In the genomic region with DNA sequence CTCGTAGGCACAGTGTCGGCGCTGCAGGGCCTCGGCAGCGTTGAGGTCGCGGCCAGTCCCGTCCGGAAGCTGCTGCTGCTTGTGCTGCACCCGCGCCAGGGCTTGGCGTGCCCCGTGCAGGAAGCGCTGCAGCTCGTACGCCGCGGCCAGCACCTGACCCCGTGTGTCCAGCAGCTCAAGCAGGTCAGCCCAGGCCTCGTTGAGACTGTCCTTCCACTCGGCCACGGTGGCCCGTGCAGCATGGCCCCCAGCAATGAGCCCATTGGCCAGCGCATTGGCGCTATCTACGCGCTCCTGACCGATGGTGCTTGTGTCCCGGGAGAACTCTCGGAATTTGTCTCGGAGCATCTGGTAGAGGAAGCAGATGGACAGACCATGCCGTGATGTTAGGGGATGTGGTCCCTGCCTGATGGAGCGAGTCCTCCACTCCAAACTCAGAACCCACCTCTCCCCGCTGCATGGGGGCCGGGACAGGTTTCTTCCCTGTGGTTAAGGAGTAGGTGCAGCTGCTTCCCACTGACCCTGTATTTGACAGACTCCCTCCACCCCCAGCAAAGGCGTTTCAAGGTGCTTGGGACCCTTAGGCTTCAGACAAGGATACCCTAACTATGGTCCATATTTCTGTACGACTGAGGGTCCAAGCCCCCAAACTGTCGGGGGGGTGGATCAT, we compare ENCODE assay signal across 20 cellular contexts. TPM values are rescaled to one million over a fixed set of nuclear protein-coding genes. Genes with fewer than 3 reads are reported as not detected.
DNase-seq lines count a peak whose midpoint lies in the region; ATAC-seq, FAIRE-seq and TF ChIP-seq lines count a peak whose summit lies in the region.
"Had no signal": no experiment of that assay in that cellular context is flagged by ENCODE, and none has a peak within 500 bp of the region (broad histone marks: within the 10 kb centered on the region; RNA-seq: fewer than 3 reads in every experiment).

No MANE protein-coding gene starts in this region.

- 91% methylated on average over 34 of the region's 38 CpGs for WGBS in K562 (ENCODE audit: insufficient coverage, low coverage, missing lambda C conversion rate)

- no peaks in the 10 kb centered on the region for H3K9me3 ChIP-seq in K562 (replicated peaks; ENCODE audit: control insufficient read depth, insufficient read depth, low read depth, low read length)
- no peaks in the 10 kb centered on the region for H3K9me3 ChIP-seq in neural progenitor cell (ENCODE audit: low read depth)
- H3K9me3 ChIP-seq in upper lobe of right lung: no peaks in the 10 kb centered on the region

- POLR2A ChIA-PET in K562 (lab: Yijun Ruan, JAX): interaction anchor here (0.7 to 2.1 kb wide), 2 partner anchors 10 to 143 kb away, joined by 4 to 7 read pairs; no protein-coding TSS in a partner anchor

- H4K20me1 ChIP-seq in K562 (replicated peaks; ENCODE audit: control insufficient read depth, insufficient read depth, low read length) (0 out of 2 replicates have a peak, but pooled peaks cover 4% of the 10 kb centered on the region), neural progenitor cell (ENCODE audit: low read depth) (no peaks in the 10 kb centered on the region)

- no peak overlapping the region for H3K27ac Mint-ChIP-seq in neural progenitor cell
- no peak overlapping the region for H3K27ac Mint-ChIP-seq in activated T-helper 17 cell treated with anti-CD3 and anti-CD28 coated beads, Interleukin-2, amount 50 U/mL, for 72 hours
- H3K27ac Mint-ChIP-seq: B cell; CD4-positive, alpha-beta memory T cell; GM23338; HFFc6 had no signal

- H3K9ac ChIP-seq in K562 (ENCODE audit: insufficient read depth in 1 of 2, low read depth in 2 of 2, low read length in 2 of 2) (no peak overlapping the region), neural progenitor cell (no peak overlapping the region)

- DNase-seq in D341Med (ENCODE audit: low spot score): peak; percentile 11
- no peak for DNase-seq in K562 (ENCODE audit: extremely low read depth in 1 of 4, low spot score in 3 of 4)
- no peak for DNase-seq in neural progenitor cell (ENCODE audit: low spot score)
- DNase-seq in upper lobe of right lung: peak; percentile 52
- DNase-seq in HK-2 (ENCODE audit: unreplicated experiment): no peak
- DNase-seq in medulla oblongata (ENCODE audit: extremely low spot score): no peak
- DNase-seq in COLO829 (ENCODE audit: low spot score): no peak
- DNase-seq: C1 segment of cervical spinal cord; CD4-positive, alpha-beta memory T cell; COR-L47; DND-41; GDM1; HCEC 1CT; HFFc6; KBM-7 had no signal

- TF ChIP-seq EP300 in K562 (IDR thresholded peaks at IDR 0.05; ENCODE audit: low read length): no peak

- H3K27ac ChIP-seq in K562 (ENCODE audit: extremely low read depth, low read depth, low read length): no peak overlapping the region
- H3K27ac ChIP-seq in neural progenitor cell: no peak overlapping the region
- H3K27ac ChIP-seq in upper lobe of right lung: no peak overlapping the region

- peaks cover 12% of the 10 kb centered on the region for H3K27me3 Mint-ChIP-seq in neural progenitor cell (ENCODE audit: insufficient read depth, low read depth)
- H3K27me3 Mint-ChIP-seq in activated T-helper 17 cell treated with anti-CD3 and anti-CD28 coated beads, Interleukin-2, amount 50 U/mL, for 72 hours: no peaks in the 10 kb centered on the region
- H3K27me3 Mint-ChIP-seq: B cell had no signal

- no peaks in the 10 kb centered on the region for H3K9me3 Mint-ChIP-seq in neural progenitor cell
- no peaks in the 10 kb centered on the region for H3K9me3 Mint-ChIP-seq in activated T-helper 17 cell treated with anti-CD3 and anti-CD28 coated beads, Interleukin-2, amount 50 U/mL, for 72 hours
- H3K9me3 Mint-ChIP-seq: CD4-positive, alpha-beta memory T cell; GM23338; HFFc6 had no signal

- H3K79me2 ChIP-seq in K562 (ENCODE audit: control insufficient read depth, insufficient read depth, low read length) (no peaks in the 10 kb centered on the region), neural progenitor cell (ENCODE audit: low read depth) (no peaks in the 10 kb centered on the region)

- FAIRE-seq in K562 (lab: Jason Lieb, UNC): no peak
- FAIRE-seq: A204.1, GM12892 had no signal

- CTCF ChIA-PET in K562 (lab: Yijun Ruan, JAX; ENCODE audit: low intra/inter-chr PET ratio): interaction anchor here (4.4 kb wide), 1 partner anchor 143 kb away, joined by 73 read pairs; no protein-coding TSS in a partner anchor

- H3K9me1 ChIP-seq in K562 (ENCODE audit: control insufficient read depth, insufficient read depth, low read length): no peaks in the 10 kb centered on the region

- peaks cover 3% of the 10 kb centered on the region for H3K4me1 Mint-ChIP-seq in neural progenitor cell
- no peaks in the 10 kb centered on the region for H3K4me1 Mint-ChIP-seq in activated T-helper 17 cell treated with anti-CD3 and anti-CD28 coated beads, Interleukin-2, amount 50 U/mL, for 72 hours
- H3K4me1 Mint-ChIP-seq: CD4-positive, alpha-beta memory T cell; GM23338 had no signal

- H3F3A ChIP-seq in neural progenitor cell (ENCODE audit: low read depth): peaks cover 6% of the 10 kb centered on the region

- H3K27me3 ChIP-seq in K562 (ENCODE audit: control insufficient read depth in 2 of 2, insufficient read depth in 2 of 2, low read length in 2 of 2) (no peaks in the 10 kb centered on the region), neural progenitor cell (no peaks in the 10 kb centered on the region), upper lobe of right lung (no peaks in the 10 kb centered on the region)

- peaks cover 0 to 20% of the 10 kb centered on the region in 2 experiments; a peak in 2 of 5 replicates for H3K4me1 ChIP-seq in K562 (replicated peaks in 1 of 2; ENCODE audit: control insufficient read depth in 2 of 2, insufficient read depth in 2 of 2, low read length in 2 of 2)
- no peaks in the 10 kb centered on the region for H3K4me1 ChIP-seq in neural progenitor cell
- no peaks in the 10 kb centered on the region for H3K4me1 ChIP-seq in upper lobe of right lung

- H3K4me3 ChIP-seq in K562: no peak overlapping the region
- H3K4me3 ChIP-seq in neural progenitor cell: no peak overlapping the region
- no peak overlapping the region for H3K4me3 ChIP-seq in upper lobe of right lung
- H3K4me3 ChIP-seq: GM23338 had no signal

- H3K4me3 Mint-ChIP-seq in neural progenitor cell: peak overlapping the region; percentile 41
- H3K4me3 Mint-ChIP-seq in activated T-helper 17 cell treated with anti-CD3 and anti-CD28 coated beads, Interleukin-2, amount 50 U/mL, for 72 hours: no peak overlapping the region
- H3K4me3 Mint-ChIP-seq: B cell; CD4-positive, alpha-beta memory T cell; GM23338; HFFc6 had no signal

- H3K4me2 ChIP-seq in K562 (ENCODE audit: insufficient read depth, low read length) (no peak overlapping the region), neural progenitor cell (no peak overlapping the region)
- H3K4me2 ChIP-seq: GM23338 had no signal

- BruUV-seq in K562 (replicated peaks; lab: Mats Ljungman, UMichigan): no TSS peak

- H3K36me3 Mint-ChIP-seq in neural progenitor cell: peaks cover 6% of the 10 kb centered on the region
- H3K36me3 Mint-ChIP-seq in activated T-helper 17 cell treated with anti-CD3 and anti-CD28 coated beads, Interleukin-2, amount 50 U/mL, for 72 hours (ENCODE audit: low read depth): no peaks in the 10 kb centered on the region
- H3K36me3 Mint-ChIP-seq: CD4-positive, alpha-beta memory T cell had no signal

- ATAC-seq in K562 (no peak), upper lobe of right lung (no peak)
- no peak for ATAC-seq in activated T-helper 17 cell treated with anti-CD3 and anti-CD28 coated beads, Interleukin-2, amount 50 U/mL, for 72 hours (replicated peaks)
- ATAC-seq: GM23338 had no signal

- intact Hi-C loops in K562 (cut with micrococcal nuclease) (no loop called here), upper lobe of right lung (cut with DNase I) (no loop called here)

- H3K36me3 ChIP-seq in K562 (ENCODE audit: control insufficient read depth, insufficient read depth, low read length) (peaks cover 86% of the 10 kb centered on the region; the same call in 2 of the 3 replicates), neural progenitor cell (no peaks in the 10 kb centered on the region), upper lobe of right lung (no peaks in the 10 kb centered on the region)

- no peak for TF ChIP-seq POLR2A in K562 (conservative IDR thresholded peaks at IDR 0.05)

- in situ Hi-C loops in K562 (cut with MboI): loop anchor here (5.0 kb wide), 2 partner anchors 141 to 291 kb away; no protein-coding TSS in a partner anchor

- no peak for TF ChIP-seq CTCF in K562 (IDR thresholded peaks at IDR 0.05 in 2 of 3, conservative IDR thresholded peaks at IDR 0.05 in 1 of 3; ENCODE audit: insufficient read depth in 2 of 3, low read depth in 1 of 3, low read length in 3 of 3)
- TF ChIP-seq CTCF in neural progenitor cell (IDR thresholded peaks at IDR 0.05): no peak
- no peak for TF ChIP-seq CTCF in upper lobe of right lung (IDR thresholded peaks at IDR 0.05)

- TF ChIP-seq RAD21 in K562 (CRISPR knock-in tag; conservative IDR thresholded peaks at IDR 0.05 in 1 of 2, IDR thresholded peaks at IDR 0.05 in 1 of 2): no peak

- H2AFZ ChIP-seq in K562 (ENCODE audit: low read depth, low read length) (no peak overlapping the region), neural progenitor cell (replicated peaks) (no peak overlapping the region)
- H2AFZ ChIP-seq: GM23338 had no signal

RNA-seq across cellular contexts. Expression of a gene that starts 13.8 kb away (rescaled TPM):
- 71.9 and 81.9 TPM in 2 replicates for total RNA-seq in K562 (2011; cell fraction: chromatin; rRNA removed; ENCODE audit: low replicate concordance)
- total RNA-seq in K562 (2011; cell fraction: nucleolus; rRNA removed): 44.4 and 49.7 TPM in 2 replicates
- total RNA-seq in K562 (2011; cell fraction: nucleoplasm; rRNA removed): 60.9 and 75.6 TPM in 2 replicates
- total RNA-seq in K562 (2014; rRNA removed): 14.6 and 16.1 TPM in 2 replicates
- total RNA-seq in K562 (2014; rRNA removed; fragmentation: Illumina TruSeq; extraction: Trizol): 18.8 and 19.9 TPM in 2 replicates
- total RNA-seq in K562 (2015; rRNA removed; fragmentation: Illumina TruSeq; extraction: Trizol): 23.3 and 23.8 TPM in 2 replicates
- total RNA-seq in K562 (2021): 16.9 and 17.8 TPM in 2 replicates
- polyA plus RNA-seq in K562 (2011; rRNA removed): 39.5 and 39.9 TPM in 2 replicates
- polyA plus RNA-seq in K562 (2011; cell fraction: cytosol; rRNA removed): 21.2 and 30.5 TPM in 2 replicates
- polyA plus RNA-seq in K562 (2011; cell fraction: nucleus; rRNA removed): 108 and 136 TPM in 2 replicates
- 19.0 and 22.8 TPM in 2 replicates for polyA plus RNA-seq in K562 (2012)
- 22.4 and 23.7 TPM in 2 replicates for polyA plus RNA-seq in K562 (2014; fragmentation: Illumina TruSeq; extraction: Trizol)
- polyA plus RNA-seq in K562 (2014; fragmentation: Nextera tagmentation; extraction: Ambion mirVana): 10 to 100 TPM; 29.7 to 32.3 TPM
- 31.7 and 33.0 TPM in 2 replicates for polyA plus RNA-seq in K562 (2014; rRNA removed)
- 25.3 and 29.5 TPM in 2 replicates for polyA minus RNA-seq in K562 (2011; rRNA and poly(A)+ RNA removed)
- polyA minus RNA-seq in K562 (2011; cell fraction: cytosol; rRNA and poly(A)+ RNA removed): 7.0 and 8.5 TPM in 2 replicates
- polyA minus RNA-seq in K562 (2011; cell fraction: nucleus; rRNA and poly(A)+ RNA removed): 18.6 and 29.1 TPM in 2 replicates
- total RNA-seq in neural progenitor cell (ENCODE audit: low replicate concordance): 30.2 and 40.6 TPM in 2 replicates
- 9.5 TPM for total RNA-seq in upper lobe of right lung
- 10 to 100 TPM; 23.6 to 31.4 TPM for total RNA-seq in activated T-helper 17 cell treated with anti-CD3 and anti-CD28 coated beads, Interleukin-2, amount 50 U/mL, for 72 hours

RNA-seq across cellular contexts. Expression of a gene that starts 37.6 kb away (rescaled TPM):
- 38.7 and 79.0 TPM in 2 replicates for total RNA-seq in K562 (2011; cell fraction: chromatin; rRNA removed; ENCODE audit: low replicate concordance)
- total RNA-seq in K562 (2011; cell fraction: nucleolus; rRNA removed): 36.8 and 51.9 TPM in 2 replicates
- 19.7 and 37.4 TPM in 2 replicates for total RNA-seq in K562 (2011; cell fraction: nucleoplasm; rRNA removed)
- total RNA-seq in K562 (2014; rRNA removed) (56.5 and 65.5 TPM in 2 replicates), K562 (2014; rRNA removed; fragmentation: Illumina TruSeq; extraction: Trizol) (9.2 and 15.2 TPM in 2 replicates), K562 (2015; rRNA removed; fragmentation: Illumina TruSeq; extraction: Trizol) (25.5 and 25.6 TPM in 2 replicates), K562 (2021) (50.0 and 55.6 TPM in 2 replicates), neural progenitor cell (ENCODE audit: low replicate concordance) (14.5 and 51.7 TPM in 2 replicates), upper lobe of right lung (8.1 TPM)
- polyA plus RNA-seq in K562 (2011; rRNA removed) (12.1 and 15.3 TPM in 2 replicates), K562 (2014; fragmentation: Illumina TruSeq; extraction: Trizol) (19.7 and 33.5 TPM in 2 replicates), K562 (2014; fragmentation: Nextera tagmentation; extraction: Ambion mirVana) (under 1 TPM; 0.38 to 0.49 TPM), K562 (2014; rRNA removed) (31.4 and 33.3 TPM in 2 replicates)
- polyA plus RNA-seq in K562 (2011; cell fraction: cytosol; rRNA removed): 14.8 and 18.5 TPM in 2 replicates
- polyA plus RNA-seq in K562 (2011; cell fraction: nucleus; rRNA removed): 45.3 and 54.6 TPM in 2 replicates
- 34.5 and 42.4 TPM in 2 replicates for polyA plus RNA-seq in K562 (2012)
- polyA minus RNA-seq in K562 (2011; rRNA and poly(A)+ RNA removed): 15.2 and 22.3 TPM in 2 replicates
- polyA minus RNA-seq in K562 (2011; cell fraction: cytosol; rRNA and poly(A)+ RNA removed): 22.2 and 30.1 TPM in 2 replicates
- 10.4 and 25.8 TPM in 2 replicates for polyA minus RNA-seq in K562 (2011; cell fraction: nucleus; rRNA and poly(A)+ RNA removed)
- total RNA-seq in activated T-helper 17 cell treated with anti-CD3 and anti-CD28 coated beads, Interleukin-2, amount 50 U/mL, for 72 hours: under 1 TPM; 0.37 to 0.45 TPM
- total RNA-seq: CD4-positive, alpha-beta memory T cell had no signal
- polyA plus RNA-seq: CD4-positive, alpha-beta memory T cell had no signal

RNA-seq across cellular contexts. Expression of a gene that starts 52.9 kb away (rescaled TPM):
- 223 and 345 TPM in 2 replicates for total RNA-seq in K562 (2011; cell fraction: chromatin; rRNA removed; ENCODE audit: low replicate concordance)
- 143 and 146 TPM in 2 replicates for total RNA-seq in K562 (2011; cell fraction: nucleolus; rRNA removed)
- 228 and 300 TPM in 2 replicates for total RNA-seq in K562 (2011; cell fraction: nucleoplasm; rRNA removed)
- total RNA-seq in K562 (2014; rRNA removed): 81.6 and 109 TPM in 2 replicates
- 118 and 120 TPM in 2 replicates for total RNA-seq in K562 (2014; rRNA removed; fragmentation: Illumina TruSeq; extraction: Trizol)
- total RNA-seq in K562 (2015; rRNA removed; fragmentation: Illumina TruSeq; extraction: Trizol): 111 and 112 TPM in 2 replicates
- 116 and 120 TPM in 2 replicates for total RNA-seq in K562 (2021)
- 177 and 207 TPM in 2 replicates for polyA plus RNA-seq in K562 (2011; rRNA removed)
- 239 and 259 TPM in 2 replicates for polyA plus RNA-seq in K562 (2011; cell fraction: cytosol; rRNA removed)
- polyA plus RNA-seq in K562 (2011; cell fraction: nucleus; rRNA removed): 128 and 204 TPM in 2 replicates
- polyA plus RNA-seq in K562 (2012): 109 and 163 TPM in 2 replicates
- 115 and 122 TPM in 2 replicates for polyA plus RNA-seq in K562 (2014; fragmentation: Illumina TruSeq; extraction: Trizol)
- 100 to 1,000 TPM; 223 to 233 TPM for polyA plus RNA-seq in K562 (2014; fragmentation: Nextera tagmentation; extraction: Ambion mirVana)
- 131 and 146 TPM in 2 replicates for polyA plus RNA-seq in K562 (2014; rRNA removed)
- polyA minus RNA-seq in K562 (2011; rRNA and poly(A)+ RNA removed): 352 and 358 TPM in 2 replicates
- 50.7 and 53.3 TPM in 2 replicates for polyA minus RNA-seq in K562 (2011; cell fraction: cytosol; rRNA and poly(A)+ RNA removed)
- 67.7 and 120 TPM in 2 replicates for polyA minus RNA-seq in K562 (2011; cell fraction: nucleus; rRNA and poly(A)+ RNA removed)
- 172 and 206 TPM in 2 replicates for total RNA-seq in neural progenitor cell (ENCODE audit: low replicate concordance)
- total RNA-seq in upper lobe of right lung: 98.9 TPM
- 10 to 100 TPM; 92.4 to 94.0 TPM for total RNA-seq in activated T-helper 17 cell treated with anti-CD3 and anti-CD28 coated beads, Interleukin-2, amount 50 U/mL, for 72 hours

Comparison
In these comparisons a context has a peak if more than half of its experiments do, and no peak if none do; other contexts are left out.
1. DNase-seq: peak in D341Med (single experiment) and upper lobe of right lung (single experiment); none in K562 (0 of 4), neural progenitor cell (single experiment), HK-2 (single experiment), medulla oblongata (single experiment) and COLO829 (single experiment).